In genomic region chr5:159161361-159162214, GRCh38 we compare ENCODE assay signal across 21 cellular contexts. TPM values are rescaled to one million over a fixed set of nuclear protein-coding genes. Genes with fewer than 3 reads are reported as not detected.
DNase-seq lines count a peak whose midpoint lies in the region; ATAC-seq and TF ChIP-seq lines count a peak whose summit lies in the region.
"Had no signal": no experiment of that assay in that cellular context is flagged by ENCODE, and none has a peak within 500 bp of the region (broad histone marks: within the 10 kb centered on the region; RNA-seq: fewer than 3 reads in every experiment).

No MANE protein-coding gene starts in this region.

- DNase-seq in stimulated activated naive CD8-positive, alpha-beta T cell treated with anti-CD3 and anti-CD28 coated beads, Interleukin-15, Interleukin-2, amounts not matched to agents 100 U/mL and 50 U/mL, for 24 hours = no peak
- DNase-seq in stimulated activated naive CD8-positive, alpha-beta T cell treated with anti-CD3 and anti-CD28 coated beads, Interleukin-15, amount 100 ng/mL, for 72 hours = no peak
- peak; percentile 5 for DNase-seq in RKO (ENCODE audit: low spot score)
- DNase-seq in endothelial cell (ENCODE audit: low spot score) = no peak
- no peak for DNase-seq in NOMO-1 treated with DMSO at 0.1 percent for 48 hours (lab: John Stamatoyannopoulos, UW; ENCODE audit: unreplicated experiment)
- no peak for DNase-seq in SHP77 (lab: John Stamatoyannopoulos, UW)
- DNase-seq in A673 (ENCODE audit: low spot score) = no peak
- DNase-seq: activated CD4-positive, alpha-beta T cell treated with anti-CD3 and anti-CD28 coated beads, Interleukin-2, amount 50 U/mL, for 1 hour; aorta; BE2C; foreskin fibroblast; Kasumi-1; left cardiac atrium; midbrain; NCI-H1105 treated with DMSO at 0.1 percent for 48 hours; NCI-H526; OCI-M1; spleen; stimulated activated CD8-positive, alpha-beta memory T cell treated with anti-CD3 and anti-CD28 coated beads, Interleukin-4, amount 100 ng/mL, for 48 hours had no signal

- no peak overlapping the region for H3K27ac Mint-ChIP-seq in stimulated activated naive CD8-positive, alpha-beta T cell treated with anti-CD3 and anti-CD28 coated beads, Interleukin-15, amount 100 ng/mL, for 72 hours
- H3K27ac Mint-ChIP-seq in endothelial cell (ENCODE audit: unreplicated experiment) = peak overlapping the region; percentile 6
- H3K27ac Mint-ChIP-seq: neural progenitor cell had no signal

- no peak overlapping the region for H3K4me3 Mint-ChIP-seq in stimulated activated naive CD8-positive, alpha-beta T cell treated with anti-CD3 and anti-CD28 coated beads, Interleukin-15, amount 100 ng/mL, for 72 hours
- no peak overlapping the region for H3K4me3 Mint-ChIP-seq in endothelial cell (ENCODE audit: unreplicated experiment)
- H3K4me3 Mint-ChIP-seq: neural progenitor cell had no signal

- POLR2A ChIA-PET in A673 (lab: Charles Lee; ENCODE audit: low non-redundant PET) = no interaction called here

- H3K27me3 Mint-ChIP-seq in stimulated activated naive CD8-positive, alpha-beta T cell treated with anti-CD3 and anti-CD28 coated beads, Interleukin-15, amount 100 ng/mL, for 72 hours = no peaks in the 10 kb centered on the region
- H3K27me3 Mint-ChIP-seq in endothelial cell (ENCODE audit: unreplicated experiment) = peaks cover 1% of the 10 kb centered on the region

- ATAC-seq in stimulated activated naive CD8-positive, alpha-beta T cell treated with anti-CD3 and anti-CD28 coated beads, Interleukin-15, Interleukin-2, amounts not matched to agents 100 U/mL and 50 U/mL, for 24 hours = peak; percentile 8
- no peak for ATAC-seq in stimulated activated naive CD8-positive, alpha-beta T cell treated with anti-CD3 and anti-CD28 coated beads, Interleukin-15, amount 100 ng/mL, for 72 hours
- ATAC-seq: left cardiac atrium had no signal

- peaks cover 55% of the 10 kb centered on the region for H3K36me3 ChIP-seq in A673 (ENCODE audit: insufficient read depth, low read length, poor library complexity, severe bottlenecking)

- H3K4me1 ChIP-seq in A673 (ENCODE audit: insufficient read depth, low read length, poor library complexity, severe bottlenecking) = peaks cover 19% of the 10 kb centered on the region
- H3K4me1 ChIP-seq: BE2C, neural progenitor cell had no signal

- no peak overlapping the region for H3K27ac ChIP-seq in A673 (ENCODE audit: low read depth, low read length, poor library complexity, severe bottlenecking)
- H3K27ac ChIP-seq: neural progenitor cell, spleen, thoracic aorta had no signal

- no peaks in the 10 kb centered on the region for H3K9me3 ChIP-seq in A673 (ENCODE audit: low read depth, low read length, poor library complexity, severe bottlenecking)
- H3K9me3 ChIP-seq: BE2C, spleen, thoracic aorta had no signal

- no peaks in the 10 kb centered on the region for H3K9me3 Mint-ChIP-seq in stimulated activated naive CD8-positive, alpha-beta T cell treated with anti-CD3 and anti-CD28 coated beads, Interleukin-15, amount 100 ng/mL, for 72 hours
- H3K9me3 Mint-ChIP-seq in endothelial cell (ENCODE audit: unreplicated experiment) = no peaks in the 10 kb centered on the region
- H3K9me3 Mint-ChIP-seq: neural progenitor cell had no signal

- peaks cover 76% of the 10 kb centered on the region for H3K4me1 Mint-ChIP-seq in stimulated activated naive CD8-positive, alpha-beta T cell treated with anti-CD3 and anti-CD28 coated beads, Interleukin-15, amount 100 ng/mL, for 72 hours
- peaks cover 14% of the 10 kb centered on the region for H3K4me1 Mint-ChIP-seq in endothelial cell (ENCODE audit: unreplicated experiment)

- H3K36me3 Mint-ChIP-seq in endothelial cell (ENCODE audit: low read depth, unreplicated experiment) = no peaks in the 10 kb centered on the region

- no peaks in the 10 kb centered on the region for H3K27me3 ChIP-seq in A673 (replicated peaks; ENCODE audit: insufficient read depth, low read depth, low read length, poor library complexity)
- H3K27me3 ChIP-seq: BE2C, neural progenitor cell, spleen had no signal

- BruUV-seq in A673 (replicated peaks; lab: Mats Ljungman, UMichigan) = no TSS peak

- no peak for TF ChIP-seq CTCF in endothelial cell (IDR thresholded peaks at IDR 0.05; ENCODE audit: unreplicated experiment)
- TF ChIP-seq CTCF in A673 (conservative IDR thresholded peaks at IDR 0.05; ENCODE audit: low read depth, low read length) = no peak

- CTCF ChIA-PET in A673 (lab: Charles Lee) = no interaction called here

- no peak overlapping the region for H3K4me3 ChIP-seq in A673 (ENCODE audit: low read depth, low read length, poor library complexity, severe bottlenecking)
- H3K4me3 ChIP-seq: neural progenitor cell, spleen, thoracic aorta had no signal

- intact Hi-C loops in A673 (cut with micrococcal nuclease; ENCODE audit: unreplicated experiment) = no loop called here

RNA-seq across cellular contexts. Expression of gene RNF145, which starts 47.8 kb away (rescaled TPM):
- total RNA-seq in endothelial cell (ENCODE audit: unreplicated experiment) = 102 TPM
- total RNA-seq in A673 (2021) = 103 and 132 TPM in 2 replicates
